In genomic region chr3:197001106-197001971, GRCh38 we compare ENCODE assay signal across 12 cellular contexts. TPM values are rescaled to one million over a fixed set of nuclear protein-coding genes. Genes with fewer than 3 reads are reported as not detected.
DNase-seq lines count a peak whose midpoint lies in the region; ATAC-seq and TF ChIP-seq lines count a peak whose summit lies in the region.
"Had no signal": no experiment of that assay in that cellular context is flagged by ENCODE, and none has a peak within 500 bp of the region (broad histone marks: within the 10 kb centered on the region; RNA-seq: fewer than 3 reads in every experiment).

No MANE protein-coding gene starts in this region.

- H3K27ac Mint-ChIP-seq in CD4-positive, CD25-positive, alpha-beta regulatory T cell: peak overlapping the region; percentile 76 to 96 (median 91)
- H3K27ac Mint-ChIP-seq in nephron: peak overlapping the region; percentile 67 to 88 (median 86)

- DNase-seq in CD4-positive, CD25-positive, alpha-beta regulatory T cell: no peak
- DNase-seq in H7 (peak; percentile 61), breast epithelium (ENCODE audit: low spot score in 2 of 2) (peak in 1 of 2 donors; percentile 63), NCI-H2107 (lab: John Stamatoyannopoulos, UW) (no peak), NCI-H226 (no peak)
- DNase-seq: effector CD4-positive, alpha-beta T cell; NCI-H524 treated with DMSO at 0.1 percent for 48 hours; stimulated activated CD4-positive, alpha-beta T cell treated with anti-CD3 and anti-CD28 coated beads, Interleukin-4, amount 100 ng/mL, for 1 hour had no signal

- no peaks in the 10 kb centered on the region for H3K36me3 Mint-ChIP-seq in CD4-positive, CD25-positive, alpha-beta regulatory T cell
- peaks cover 7% of the 10 kb centered on the region for H3K36me3 Mint-ChIP-seq in nephron (ENCODE audit: low read depth)

- no peaks in the 10 kb centered on the region for H3K9me3 ChIP-seq in CD4-positive, CD25-positive, alpha-beta regulatory T cell (ENCODE audit: control insufficient read depth in 2 of 2, low read length in 2 of 2)
- no peaks in the 10 kb centered on the region for H3K9me3 ChIP-seq in breast epithelium

- no peak overlapping the region for H3K27ac ChIP-seq in CD4-positive, CD25-positive, alpha-beta regulatory T cell (ENCODE audit: insufficient read depth, low read length, poor library complexity, severe bottlenecking)
- H3K27ac ChIP-seq in breast epithelium: peak overlapping the region; percentile 94

- no peaks in the 10 kb centered on the region for H3K27me3 ChIP-seq in CD4-positive, CD25-positive, alpha-beta regulatory T cell (ENCODE audit: control insufficient read depth, insufficient read depth, low read length)
- H3K27me3 ChIP-seq in H7 (ENCODE audit: control insufficient read depth, insufficient read depth, low read length): peaks cover 26% of the 10 kb centered on the region
- no peaks in the 10 kb centered on the region for H3K27me3 ChIP-seq in breast epithelium

- no peaks in the 10 kb centered on the region for H3K36me3 ChIP-seq in CD4-positive, CD25-positive, alpha-beta regulatory T cell (ENCODE audit: control insufficient read depth, insufficient read depth, low read length)
- no peaks in the 10 kb centered on the region for H3K36me3 ChIP-seq in H7 (replicated peaks; ENCODE audit: control insufficient read depth, insufficient read depth, low read length)
- H3K36me3 ChIP-seq in breast epithelium: no peaks in the 10 kb centered on the region

- H3K4me3 ChIP-seq in CD4-positive, CD25-positive, alpha-beta regulatory T cell (ENCODE audit: low read depth, low read length): no peak overlapping the region
- H3K4me3 ChIP-seq in H7 (ENCODE audit: insufficient read depth, low read depth, low read length) (no peak overlapping the region), breast epithelium (peak overlapping the region in 2 of 3 donors; percentile 66 to 78)

- no peaks in the 10 kb centered on the region for H3K27me3 Mint-ChIP-seq in CD4-positive, CD25-positive, alpha-beta regulatory T cell
- peaks cover 11% of the 10 kb centered on the region for H3K27me3 Mint-ChIP-seq in nephron (ENCODE audit: low read depth)

- no peak for TF ChIP-seq CTCF in breast epithelium (IDR thresholded peaks at IDR 0.05)
- no peak for TF ChIP-seq CTCF in nephron (IDR thresholded peaks at IDR 0.05; ENCODE audit: unreplicated experiment in 3 of 3)

- H3K4me3 Mint-ChIP-seq in CD4-positive, CD25-positive, alpha-beta regulatory T cell: peak overlapping the region; percentile 84 to 93 (median 90)
- peak overlapping the region; percentile 80 to 92 (median 87) for H3K4me3 Mint-ChIP-seq in nephron

- ATAC-seq in CD4-positive, CD25-positive, alpha-beta regulatory T cell (ENCODE audit: low read depth in 2 of 2): no peak
- no peak for ATAC-seq in GM18519 (IDR thresholded peaks at IDR 0.05; ENCODE audit: low FRiP score, unreplicated experiment)
- no peak for ATAC-seq in GM18867 (IDR thresholded peaks at IDR 0.05; ENCODE audit: unreplicated experiment)
- ATAC-seq: activated CD4-positive, CD25-positive, alpha-beta regulatory T cell treated with anti-CD3 and anti-CD28 coated beads, Interleukin-2, amount 50 U/mL, for 24 hours had no signal

- intact Hi-C loops in breast epithelium (cut with DNase I; ENCODE audit: low total_unique reads): no loop called here

- H3K9me3 Mint-ChIP-seq in CD4-positive, CD25-positive, alpha-beta regulatory T cell: peaks cover 0 to 1% (median 0%) of the 10 kb centered on the region in 7 donors
- no peaks in the 10 kb centered on the region for H3K9me3 Mint-ChIP-seq in nephron

- TF ChIP-seq POLR2A in breast epithelium (IDR thresholded peaks at IDR 0.05): no peak

- peaks cover 0 to 16% (median 5%) of the 10 kb centered on the region in 4 donors for H3K4me1 Mint-ChIP-seq in CD4-positive, CD25-positive, alpha-beta regulatory T cell
- H3K4me1 Mint-ChIP-seq in nephron: peaks cover 17% of the 10 kb centered on the region

- H3K4me1 ChIP-seq in CD4-positive, CD25-positive, alpha-beta regulatory T cell (ENCODE audit: control insufficient read depth, insufficient read depth, low read length, poor library complexity, severe bottlenecking): peaks cover 8% of the 10 kb centered on the region
- H3K4me1 ChIP-seq in breast epithelium: no peaks in the 10 kb centered on the region

RNA-seq across cellular contexts. Expression of gene MELTF, which starts 28.3 kb away (rescaled TPM):
- 1.4 TPM for total RNA-seq in CD4-positive, CD25-positive, alpha-beta regulatory T cell
- polyA plus RNA-seq in CD4-positive, CD25-positive, alpha-beta regulatory T cell: under 1 TPM; 0.10 to 0.84 (median 0.35) TPM
- total RNA-seq in H7 (2014; rRNA removed; shearing (Covaris generic)): 3.5 and 4.8 TPM in 2 replicates
- 10 to 100 TPM in 2 of 3 donors, 1 to 10 TPM in 1; 7.2 to 58.2 (median 10.2) TPM for total RNA-seq in breast epithelium

RNA-seq across cellular contexts. Expression of gene PIGZ, which starts 32.7 kb away (rescaled TPM):
- 0.47 TPM for total RNA-seq in CD4-positive, CD25-positive, alpha-beta regulatory T cell
- polyA plus RNA-seq in CD4-positive, CD25-positive, alpha-beta regulatory T cell: under 1 TPM in 3 of 4 donors, not detected in 1; 0.34 to 0.47 (median 0.37) TPM
- 0.55 and 1.2 TPM in 2 replicates for total RNA-seq in H7 (2014; rRNA removed; shearing (Covaris generic))
- 10 to 100 TPM; 10.5 to 14.4 (median 12.0) TPM for total RNA-seq in breast epithelium

RNA-seq across cellular contexts. Expression of gene NCBP2, which starts 59.0 kb away (rescaled TPM):
- 46.0 TPM for total RNA-seq in CD4-positive, CD25-positive, alpha-beta regulatory T cell
- polyA plus RNA-seq in CD4-positive, CD25-positive, alpha-beta regulatory T cell: 10 to 100 TPM; 56.7 to 78.0 (median 69.6) TPM
- 67.8 and 82.8 TPM in 2 replicates for total RNA-seq in H7 (2014; rRNA removed; shearing (Covaris generic))
- total RNA-seq in breast epithelium: 10 to 100 TPM; 40.8 to 44.9 (median 42.6) TPM

Comparison
In these comparisons a context has a peak if more than half of its experiments do, and no peak if none do; other contexts are left out.
1. H3K4me3 ChIP-seq: peak in breast epithelium (2 of 3); none in CD4-positive, CD25-positive, alpha-beta regulatory T cell (single experiment) and H7 (single experiment).